29 cellular contexts compared by ENCODE assay signal in the genomic region with DNA sequence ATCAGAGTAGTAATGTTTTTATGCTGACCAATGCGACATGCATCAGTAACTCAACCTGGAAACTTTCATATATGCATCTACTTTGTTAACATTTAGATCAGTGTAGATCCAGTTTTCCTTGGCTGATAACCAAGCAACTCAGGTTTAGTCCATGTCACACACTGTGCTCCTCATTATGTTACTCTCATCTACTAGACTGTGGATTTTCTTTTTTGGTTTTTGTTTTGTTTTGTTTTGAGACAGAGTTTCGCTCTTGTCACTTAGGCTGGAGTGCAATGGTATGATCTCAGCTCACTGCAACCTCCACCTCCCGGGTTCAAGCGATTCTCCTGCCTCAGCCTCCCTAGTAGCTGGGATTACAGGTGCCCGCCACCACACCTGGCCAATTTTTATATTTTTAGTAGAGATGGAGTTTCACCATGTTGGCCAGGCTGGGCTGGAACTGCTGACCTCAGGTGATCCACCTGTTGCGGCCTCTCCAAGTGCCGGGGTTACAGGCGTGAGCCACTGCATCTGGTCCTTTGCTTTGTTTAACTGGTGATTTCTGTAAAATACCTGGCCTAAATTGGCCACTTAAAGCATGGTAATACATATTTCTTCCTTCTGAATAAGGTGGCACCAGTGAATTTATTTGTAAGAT.
"Had no signal": no experiment of that assay in that cellular context is flagged by ENCODE, and none has a peak within 500 bp of the region (broad histone marks: within the 10 kb centered on the region; RNA-seq: fewer than 3 reads in every experiment).

No MANE protein-coding gene starts in this region.

- H3K9me3 Mint-ChIP-seq: activated CD8-positive, alpha-beta T cell treated with anti-CD3 and anti-CD28 coated beads for 36 hours; activated naive CD4-positive, alpha-beta T cell treated with anti-CD3 and anti-CD28 coated beads, Interleukin-2, amount 10 ng/mL, durations not matched to agents 7 days and 5 days; activated T-helper 1 cell treated with anti-CD3 and anti-CD28 coated beads, Interleukin-12 subunit alpha, Interleukin-12 subunit beta, Interleukin-2, Interleukin-4 antibody, amounts not matched to agents 30 ng/mL and 10 ng/mL and 1 ng/mL, durations not matched to agents 14 hours and 24 hours and 36 hours; mesothelial cell of epicardium; naive B cell; nephron progenitor cell; stimulated activated effector memory CD8-positive, alpha-beta T cell treated with anti-CD3 and anti-CD28 coated beads, Interleukin-12 subunit alpha, Interleukin-12 subunit beta, amount 100 ng/mL, for 72 hours; stimulated activated naive CD8-positive, alpha-beta T cell treated with anti-CD3 and anti-CD28 coated beads, Interleukin-15, Interleukin-2, amounts not matched to agents 100 ng/mL and 50 ng/mL, for 24 hours; T-helper 1 cell treated with Interleukin-12 subunit alpha and Interleukin-12 subunit beta and Interleukin-4 antibody, amounts not matched to agents 30 μg/mL and 1 μg/mL, for 36 hours had no signal

- H3K27me3 Mint-ChIP-seq: activated CD8-positive, alpha-beta T cell treated with anti-CD3 and anti-CD28 coated beads for 36 hours; activated naive CD4-positive, alpha-beta T cell treated with anti-CD3 and anti-CD28 coated beads, Interleukin-2, amount 10 ng/mL, durations not matched to agents 7 days and 5 days; naive B cell; progenitor cell of endocrine pancreas; stimulated activated naive CD8-positive, alpha-beta T cell treated with anti-CD3 and anti-CD28 coated beads, Interleukin-15, Interleukin-2, amounts not matched to agents 100 ng/mL and 50 ng/mL, for 24 hours had no signal

- ATAC-seq: activated CD8-positive, alpha-beta T cell treated with anti-CD3 and anti-CD28 coated beads for 36 hours; gastrocnemius medialis; left cardiac atrium; left ventricle myocardium superior; right lobe of liver; stimulated activated effector memory CD8-positive, alpha-beta T cell treated with anti-CD3 and anti-CD28 coated beads, Interleukin-12 subunit alpha, Interleukin-12 subunit beta, amount 100 ng/mL, for 72 hours had no signal

- H3K9me3 ChIP-seq: gastrocnemius medialis, neutrophil, ovary, right lobe of liver, thoracic aorta had no signal

- H3K27ac ChIP-seq: brain microvascular endothelial cell, coronary artery, dorsolateral prefrontal cortex, gastrocnemius medialis, neutrophil, ovary, right lobe of liver, thoracic aorta, VCaP had no signal

- H3K4me3 ChIP-seq: coronary artery, dorsolateral prefrontal cortex, gastrocnemius medialis, ovary, right lobe of liver, thoracic aorta had no signal

- H3K4me3 Mint-ChIP-seq: activated CD8-positive, alpha-beta T cell treated with anti-CD3 and anti-CD28 coated beads for 36 hours; activated naive CD4-positive, alpha-beta T cell treated with anti-CD3 and anti-CD28 coated beads, Interleukin-2, amount 10 ng/mL, durations not matched to agents 7 days and 5 days; activated T-helper 1 cell treated with anti-CD3 and anti-CD28 coated beads, Interleukin-12 subunit alpha, Interleukin-12 subunit beta, Interleukin-2, Interleukin-4 antibody, amounts not matched to agents 30 ng/mL and 10 ng/mL and 1 ng/mL, durations not matched to agents 14 hours and 24 hours and 36 hours; mesothelial cell of epicardium; naive B cell; nephron progenitor cell; stimulated activated effector memory CD8-positive, alpha-beta T cell treated with anti-CD3 and anti-CD28 coated beads, Interleukin-12 subunit alpha, Interleukin-12 subunit beta, amount 100 ng/mL, for 72 hours; stimulated activated naive CD8-positive, alpha-beta T cell treated with anti-CD3 and anti-CD28 coated beads, Interleukin-15, Interleukin-2, amounts not matched to agents 100 ng/mL and 50 ng/mL, for 24 hours; T-helper 1 cell treated with Interleukin-12 subunit alpha and Interleukin-12 subunit beta and Interleukin-4 antibody, amounts not matched to agents 30 μg/mL and 1 μg/mL, for 36 hours had no signal

- DNase-seq: activated CD4-positive, alpha-beta T cell treated with anti-CD3 and anti-CD28 coated beads for 48 hours; activated CD8-positive, alpha-beta T cell treated with anti-CD3 and anti-CD28 coated beads for 36 hours; activated gamma-delta T cell; activated naive CD4-positive, alpha-beta T cell treated with anti-CD3 and anti-CD28 coated beads, Interleukin-2, amount 10 ng/mL, durations not matched to agents 7 days and 5 days; amniotic stem cell; brain microvascular endothelial cell; dorsolateral prefrontal cortex; effector memory CD4-positive, alpha-beta T cell; gastrocnemius medialis; hippocampal formation; left cardiac atrium; left ventricle myocardium superior; naive B cell; nephron progenitor cell; ovary; right lobe of liver; stimulated activated CD4-positive, alpha-beta T cell treated with anti-CD3 and anti-CD28 coated beads, Interleukin-12 subunit alpha, Interleukin-12 subunit beta, amount 100 ng/mL, for 4 hours; stimulated activated CD4-positive, alpha-beta T cell treated with anti-CD3 and anti-CD28 coated beads, Interleukin-4, amount 100 ng/mL, for 24 hours; T-helper 9 cell had no signal

- H3K4me1 Mint-ChIP-seq: activated naive CD4-positive, alpha-beta T cell treated with anti-CD3 and anti-CD28 coated beads, Interleukin-2, amount 10 ng/mL, durations not matched to agents 7 days and 5 days had no signal

- H3K27ac Mint-ChIP-seq: activated CD8-positive, alpha-beta T cell treated with anti-CD3 and anti-CD28 coated beads for 36 hours; activated naive CD4-positive, alpha-beta T cell treated with anti-CD3 and anti-CD28 coated beads, Interleukin-2, amount 10 ng/mL, durations not matched to agents 7 days and 5 days; activated T-helper 1 cell treated with anti-CD3 and anti-CD28 coated beads, Interleukin-12 subunit alpha, Interleukin-12 subunit beta, Interleukin-2, Interleukin-4 antibody, amounts not matched to agents 30 ng/mL and 10 ng/mL and 1 ng/mL, durations not matched to agents 14 hours and 24 hours and 36 hours; mesothelial cell of epicardium; progenitor cell of endocrine pancreas; stimulated activated effector memory CD8-positive, alpha-beta T cell treated with anti-CD3 and anti-CD28 coated beads, Interleukin-12 subunit alpha, Interleukin-12 subunit beta, amount 100 ng/mL, for 72 hours; stimulated activated naive CD8-positive, alpha-beta T cell treated with anti-CD3 and anti-CD28 coated beads, Interleukin-15, Interleukin-2, amounts not matched to agents 100 ng/mL and 50 ng/mL, for 24 hours; T-helper 1 cell treated with Interleukin-12 subunit alpha and Interleukin-12 subunit beta and Interleukin-4 antibody, amounts not matched to agents 30 μg/mL and 1 μg/mL, for 36 hours had no signal

- H3K36me3 ChIP-seq: ovary had no signal

- H3K4me1 ChIP-seq: gastrocnemius medialis, right lobe of liver had no signal
